Comparison of ENCODE assay signal across 19 cellular contexts in genomic region chr17:50428831-50429424, GRCh38. TPM values are rescaled to one million over a fixed set of nuclear protein-coding genes. Genes with fewer than 3 reads are reported as not detected.
A peak's percentile ranks its signal among the peaks of the same experiment; 100 is the strongest.
DNase-seq lines count a peak whose midpoint lies in the region; ATAC-seq and TF ChIP-seq lines count a peak whose summit lies in the region.
"Had no signal": no experiment of that assay in that cellular context is flagged by ENCODE, and none has a peak within 500 bp of the region (broad histone marks: within the 10 kb centered on the region; RNA-seq: fewer than 3 reads in every experiment).

No MANE protein-coding gene starts in this region.

- DNase-seq in HPDE6-E6E7 (ENCODE audit: extremely low spot score), result peak; percentile 76
- peak; percentile 77 to 84 for DNase-seq in gastrocnemius medialis
- no peak for DNase-seq in stomach
- DNase-seq in glutamatergic neuron, result no peak
- DNase-seq in DMS79 treated with DMSO at 0.1 percent for 48 hours (lab: John Stamatoyannopoulos, UW), result no peak
- DNase-seq: activated CD4-positive, alpha-beta T cell treated with anti-CD3 and anti-CD28 coated beads for 36 hours; activated naive CD8-positive, alpha-beta T cell treated with anti-CD3 and anti-CD28 coated beads for 36 hours; activated T-cell treated with anti-CD3 and anti-CD28 coated beads for 4 hours; CD4-positive, alpha-beta memory T cell; cerebellar nuclear complex; kidney glomerular epithelial cell; natural killer cell; NCI-H446; retina had no signal

- H3K27ac ChIP-seq in duodenal mucosa (ENCODE audit: low read depth, low read length) (no peak overlapping the region), liver (ENCODE audit: low read depth in 1 of 2, low read length in 2 of 2) (peak overlapping the region; percentile 47 to 76), gastrocnemius medialis (peak overlapping the region; percentile 93 to 96 (median 94)), stomach (peak overlapping the region in 1 of 5 donors; percentile 89)

- H3K4me1 Mint-ChIP-seq in glutamatergic neuron (ENCODE audit: low read depth, unreplicated experiment), result peaks cover 11% of the 10 kb centered on the region

- H3K9me3 Mint-ChIP-seq in glutamatergic neuron (ENCODE audit: unreplicated experiment), result peaks cover 3% of the 10 kb centered on the region
- H3K9me3 Mint-ChIP-seq: activated naive CD8-positive, alpha-beta T cell treated with anti-CD3 and anti-CD28 coated beads for 36 hours; CD4-positive, alpha-beta memory T cell; natural killer cell had no signal

- TF ChIP-seq EP300 in stomach (IDR thresholded peaks at IDR 0.05), result no peak

- H3K9me3 ChIP-seq in duodenal mucosa (ENCODE audit: control insufficient read depth in 1 of 2, low read length in 2 of 2) (no peaks in the 10 kb centered on the region), liver (ENCODE audit: control insufficient read depth in 4 of 4, low read length in 3 of 4) (no peaks in the 10 kb centered on the region), gastrocnemius medialis (no peaks in the 10 kb centered on the region), stomach (no peaks in the 10 kb centered on the region)

- no peaks in the 10 kb centered on the region for H3K27me3 ChIP-seq in duodenal mucosa (ENCODE audit: control insufficient read depth in 1 of 2, insufficient read depth in 2 of 2, low read length in 2 of 2)
- no peaks in the 10 kb centered on the region for H3K27me3 ChIP-seq in liver (ENCODE audit: control insufficient read depth in 4 of 4, insufficient read depth in 4 of 4, low read length in 3 of 4)
- H3K27me3 ChIP-seq in gastrocnemius medialis, result no peaks in the 10 kb centered on the region
- no peaks in the 10 kb centered on the region for H3K27me3 ChIP-seq in stomach

- no peak overlapping the region for H3K27ac Mint-ChIP-seq in glutamatergic neuron (ENCODE audit: unreplicated experiment)
- H3K27ac Mint-ChIP-seq: activated CD4-positive, alpha-beta T cell treated with anti-CD3 and anti-CD28 coated beads for 36 hours; activated naive CD8-positive, alpha-beta T cell treated with anti-CD3 and anti-CD28 coated beads for 36 hours; natural killer cell had no signal

- H3K4me1 ChIP-seq in duodenal mucosa (ENCODE audit: control insufficient read depth in 1 of 2, insufficient read depth in 2 of 2, low read length in 2 of 2), result peaks cover 48 to 54% of the 10 kb centered on the region in 2 donors
- peaks cover 19 to 47% (median 43%) of the 10 kb centered on the region in 4 donors for H3K4me1 ChIP-seq in liver (ENCODE audit: control insufficient read depth in 4 of 4, insufficient read depth in 4 of 4, low read length in 3 of 4)
- peaks cover 68 to 76% of the 10 kb centered on the region in 2 donors for H3K4me1 ChIP-seq in gastrocnemius medialis
- peaks cover 30 to 59% (median 53%) of the 10 kb centered on the region in 4 donors for H3K4me1 ChIP-seq in stomach

- in situ Hi-C loops in gastrocnemius medialis (cut with MboI; ENCODE audit: low sequenced_read_pairs in 4 of 4), result loop anchor here in 1 of 4 donors (10.0 kb wide), 1 partner anchor 46 kb away; the partner anchor contains the start of gene RSAD1

- no peaks in the 10 kb centered on the region for H3K36me3 Mint-ChIP-seq in glutamatergic neuron (ENCODE audit: unreplicated experiment)
- H3K36me3 Mint-ChIP-seq: activated naive CD8-positive, alpha-beta T cell treated with anti-CD3 and anti-CD28 coated beads for 36 hours; CD4-positive, alpha-beta memory T cell; natural killer cell had no signal

- TF ChIP-seq CTCF in liver (IDR thresholded peaks at IDR 0.05; ENCODE audit: low read depth, low read length, missing input control) (no peak), gastrocnemius medialis (IDR thresholded peaks at IDR 0.05 in 4 of 5, conservative IDR thresholded peaks at IDR 0.05 in 1 of 5) (no peak), stomach (IDR thresholded peaks at IDR 0.05) (no peak), glutamatergic neuron (IDR thresholded peaks at IDR 0.05; ENCODE audit: partially characterized antibody, unreplicated experiment) (no peak)

- no peak overlapping the region for H3K9ac ChIP-seq in duodenal mucosa (ENCODE audit: low read depth in 1 of 2, low read length in 2 of 2)
- peak overlapping the region in 1 of 2 donors; percentile 22 for H3K9ac ChIP-seq in liver (ENCODE audit: low read depth in 1 of 2, low read length in 2 of 2)

- TF ChIP-seq RAD21 in liver (IDR thresholded peaks at IDR 0.05), result peak in 1 of 2 donors; percentile 52

- H3K36me3 ChIP-seq in duodenal mucosa (ENCODE audit: control insufficient read depth in 1 of 2, insufficient read depth in 2 of 2, low read length in 2 of 2), result no peaks in the 10 kb centered on the region
- H3K36me3 ChIP-seq in liver (ENCODE audit: control insufficient read depth in 4 of 4, insufficient read depth in 3 of 4, low read depth in 1 of 4, low read length in 3 of 4), result peaks cover 0 to 3% (median 0%) of the 10 kb centered on the region in 4 donors
- no peaks in the 10 kb centered on the region for H3K36me3 ChIP-seq in gastrocnemius medialis
- peaks cover 0 to 18% (median 8%) of the 10 kb centered on the region in 4 donors for H3K36me3 ChIP-seq in stomach

- ATAC-seq in gastrocnemius medialis (peak; percentile 59 to 60), HG02852 (IDR thresholded peaks at IDR 0.05; ENCODE audit: unreplicated experiment) (no peak)
- ATAC-seq: activated CD4-positive, alpha-beta T cell treated with anti-CD3 and anti-CD28 coated beads for 36 hours; natural killer cell had no signal

- H3K4me3 ChIP-seq in duodenal mucosa (ENCODE audit: low read depth in 1 of 2, low read length in 2 of 2) (peak overlapping the region; percentile 13 to 43), liver (ENCODE audit: low read depth in 1 of 3, low read length in 3 of 3) (no peak overlapping the region), gastrocnemius medialis (no peak overlapping the region), stomach (no peak overlapping the region)

- H3K27me3 Mint-ChIP-seq in glutamatergic neuron (ENCODE audit: unreplicated experiment), result peaks cover 8% of the 10 kb centered on the region
- H3K27me3 Mint-ChIP-seq: activated CD4-positive, alpha-beta T cell treated with anti-CD3 and anti-CD28 coated beads for 36 hours; activated naive CD8-positive, alpha-beta T cell treated with anti-CD3 and anti-CD28 coated beads for 36 hours; CD4-positive, alpha-beta memory T cell had no signal

- WGBS in liver, result 31% methylated on average over 7 of the region's 7 CpGs
- 62 to 78% (median 66%) methylated on average over 7 of the region's 7 CpGs for WGBS in stomach, 5 donors

- intact Hi-C loops in gastrocnemius medialis (cut with DNase I; ENCODE audit: low total_unique reads), result loop anchor here (5.0 to 10.0 kb wide), 3 partner anchors 252 to 516 kb away; partner anchors contain the start of gene PDK2
- intact Hi-C loops in stomach (cut with DNase I; ENCODE audit: low total_unique reads), result no loop called here

- no peak for TF ChIP-seq POLR2A in gastrocnemius medialis (IDR thresholded peaks at IDR 0.05)
- TF ChIP-seq POLR2A in stomach (IDR thresholded peaks at IDR 0.05), result no peak

- H3K4me3 Mint-ChIP-seq in glutamatergic neuron (ENCODE audit: unreplicated experiment), result no peak overlapping the region
- H3K4me3 Mint-ChIP-seq: activated CD4-positive, alpha-beta T cell treated with anti-CD3 and anti-CD28 coated beads for 36 hours; activated naive CD8-positive, alpha-beta T cell treated with anti-CD3 and anti-CD28 coated beads for 36 hours; CD4-positive, alpha-beta memory T cell; natural killer cell had no signal

TF ChIP-seq in liver, 16 proteins besides CTCF, POLR2A, EP300 and RAD21 (continues in another document):
- TF ChIP-seq, protein P1, sequence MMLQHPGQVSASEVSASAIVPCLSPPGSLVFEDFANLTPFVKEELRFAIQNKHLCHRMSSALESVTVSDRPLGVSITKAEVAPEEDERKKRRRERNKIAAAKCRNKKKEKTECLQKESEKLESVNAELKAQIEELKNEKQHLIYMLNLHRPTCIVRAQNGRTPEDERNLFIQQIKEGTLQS (IDR thresholded peaks at IDR 0.05), result peak; percentile 41
- TF ChIP-seq NR2F2 (IDR thresholded peaks at IDR 0.05), result peak; percentile 28
- TF ChIP-seq JUND (IDR thresholded peaks at IDR 0.05), result peak; percentile 57
- TF ChIP-seq SP1 (IDR thresholded peaks at IDR 0.05), result peak; percentile 88

RNA-seq across cellular contexts. Expression of gene ACSF2, which starts 2.9 kb away (rescaled TPM):
- total RNA-seq in liver (10 to 100 TPM; 18.9 to 34.3 TPM), gastrocnemius medialis (10 to 100 TPM in 3 of 4 donors, 1 to 10 TPM in 1; 8.7 to 61.4 (median 34.2) TPM), stomach (100 to 1,000 TPM in 3 of 5 donors, 10 to 100 TPM in 2; 16.1 to 172 (median 103) TPM), glutamatergic neuron (ENCODE audit: unreplicated experiment) (52.2 TPM)
- polyA plus RNA-seq in liver (10 to 100 TPM; 20.0 to 22.2 TPM), stomach (10 to 100 TPM; 44.7 to 86.8 (median 49.1) TPM)

RNA-seq across cellular contexts. Expression of gene LRRC59, which starts 31.6 kb away (rescaled TPM):
- 100 to 1,000 TPM in 1 of 2 donors, 10 to 100 TPM in 1; 58.2 to 136 TPM for total RNA-seq in liver
- polyA plus RNA-seq in liver, result 10 to 100 TPM; 21.4 to 93.1 TPM
- 10 to 100 TPM; 25.4 to 73.2 (median 55.8) TPM for total RNA-seq in gastrocnemius medialis
- 100 to 1,000 TPM in 2 of 5 donors, 10 to 100 TPM in 3; 40.8 to 117 (median 77.1) TPM for total RNA-seq in stomach
- polyA plus RNA-seq in stomach, result 10 to 100 TPM; 32.2 to 76.7 (median 75.3) TPM
- total RNA-seq in glutamatergic neuron (ENCODE audit: unreplicated experiment), result 73.9 TPM

RNA-seq across cellular contexts. Expression of gene CHAD, which starts 39.8 kb away (rescaled TPM):
- total RNA-seq in liver, result 1 to 10 TPM in 1 of 2 donors, under 1 TPM in 1; 0.51 to 1.8 TPM
- polyA plus RNA-seq in liver, result 1 to 10 TPM; 2.7 to 3.3 TPM
- total RNA-seq in gastrocnemius medialis, result 1 to 10 TPM in 2 of 4 donors, not detected in 2; 1.8 to 8.8 TPM
- 10 to 100 TPM in 2 of 5 donors, under 1 TPM in 2, not detected in 1; 0.45 to 12.0 (median 6.0) TPM for total RNA-seq in stomach
- 1 to 10 TPM; 2.6 to 8.5 (median 4.9) TPM for polyA plus RNA-seq in stomach
- total RNA-seq in glutamatergic neuron (ENCODE audit: unreplicated experiment), result not detected
- total RNA-seq: A673; activated CD4-positive, alpha-beta T cell treated with anti-CD3 and anti-CD28 coated beads for 36 hours; activated naive CD8-positive, alpha-beta T cell treated with anti-CD3 and anti-CD28 coated beads for 36 hours; CD4-positive, alpha-beta memory T cell; Daoy had no signal

RNA-seq across cellular contexts. Expression of gene RSAD1, which starts 49.7 kb away (rescaled TPM):
- 10 to 100 TPM; 10.8 to 22.7 TPM for total RNA-seq in liver
- polyA plus RNA-seq in liver, result 10 to 100 TPM; 18.2 to 18.9 TPM
- 10 to 100 TPM; 27.1 to 67.4 (median 52.7) TPM for total RNA-seq in gastrocnemius medialis
- 10 to 100 TPM; 18.7 to 54.8 (median 22.0) TPM for total RNA-seq in stomach
- polyA plus RNA-seq in stomach, result 10 to 100 TPM; 23.9 to 29.4 (median 28.7) TPM
- total RNA-seq in glutamatergic neuron (ENCODE audit: unreplicated experiment), result 22.0 TPM

RNA-seq across cellular contexts. Expression of gene EME1, which starts 55.9 kb away (rescaled TPM):
- total RNA-seq in liver, result 1 to 10 TPM in 1 of 2 donors, under 1 TPM in 1; 0.08 to 3.4 TPM
- under 1 TPM; 0.26 to 0.43 TPM for polyA plus RNA-seq in liver
- under 1 TPM in 2 of 4 donors, not detected in 2; 0.82 to 0.95 TPM for total RNA-seq in gastrocnemius medialis
- total RNA-seq in stomach, result 10 to 100 TPM in 1 of 5 donors, 1 to 10 TPM in 2, under 1 TPM in 1, not detected in 1; 0.87 to 15.8 (median 3.7) TPM
- polyA plus RNA-seq in stomach, result 1 to 10 TPM in 2 of 3 donors, not detected in 1; 1.2 to 2.0 TPM
- total RNA-seq in glutamatergic neuron (ENCODE audit: unreplicated experiment), result 4.7 TPM

Comparison
In these comparisons a context has a peak if more than half of its experiments do, and no peak if none do; other contexts are left out.
1. DNase-seq: peak in HPDE6-E6E7 (single experiment) and gastrocnemius medialis (2 of 2); none in stomach (single experiment), glutamatergic neuron (single experiment) and DMS79 treated with DMSO at 0.1 percent for 48 hours (single experiment).
2. H3K4me3 ChIP-seq: peak in duodenal mucosa (2 of 2); none in liver (0 of 3), gastrocnemius medialis (0 of 4) and stomach (0 of 4).